Comparison of ENCODE assay signal across 34 cellular contexts in the genomic region with DNA sequence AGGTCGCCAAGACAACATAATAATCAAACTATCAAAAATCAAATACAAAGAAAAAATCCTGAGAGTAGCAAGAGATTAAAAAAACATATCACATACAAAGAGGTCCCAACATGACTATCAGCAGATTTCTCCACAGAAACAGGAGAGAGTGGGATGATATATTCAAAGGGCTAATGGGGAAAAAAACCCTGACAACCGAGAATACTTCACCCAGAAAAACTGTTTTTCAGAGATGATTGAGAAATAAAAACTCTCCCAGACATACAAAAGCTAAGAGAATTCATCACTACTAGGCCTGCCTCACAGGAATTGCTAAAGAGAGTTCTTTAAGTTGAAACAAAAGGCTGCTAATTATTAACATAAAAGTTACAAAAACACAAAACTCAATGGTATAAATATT.
"Had no signal": no experiment of that assay in that cellular context is flagged by ENCODE, and none has a peak within 500 bp of the region (broad histone marks: within the 10 kb centered on the region; RNA-seq: fewer than 3 reads in every experiment).

No MANE protein-coding gene starts in this region.

- DNase-seq: Karpas-422, Kasumi-1, MG63, MM.1S, MV-4-11, NCI-H1048, NCI-H1092, NCI-H1092 treated with DMSO at 0.1 percent for 48 hours, NCI-H1105, NCI-H1105 treated with DMSO at 0.1 percent for 48 hours, NCI-H1417, NCI-H1417 treated with DMSO at 0.1 percent for 48 hours, NCI-H1436, NCI-H1436 treated with DMSO at 0.1 percent for 48 hours, NCI-H146, NCI-H1694, NCI-H1694 treated with DMSO at 0.1 percent for 48 hours, NCI-H187, NCI-H187 treated with DMSO at 0.1 percent for 48 hours, NCI-H1930, NCI-H2029, NCI-H2029 treated with DMSO at 0.1 percent for 48 hours, NCI-H2081, NCI-H2081 treated with DMSO at 0.1 percent for 48 hours, NCI-H2107, NCI-H2171, NCI-H2171 treated with DMSO at 0.1 percent for 48 hours, NCI-H2227 treated with DMSO at 0.1 percent for 48 hours, NCI-H226, NCI-H345, NCI-H446, NCI-H446 treated with DMSO at 0.1 percent for 48 hours, NCI-H510A, NCI-H510A treated with DMSO at 0.1 percent for 48 hours had no signal

- H3K36me3 ChIP-seq: MG63 had no signal

- H3K4me3 ChIP-seq: MG63 had no signal

- H3K27me3 ChIP-seq: MG63 had no signal
